Comparison of ENCODE assay signal across 18 cellular contexts in the genomic region with DNA sequence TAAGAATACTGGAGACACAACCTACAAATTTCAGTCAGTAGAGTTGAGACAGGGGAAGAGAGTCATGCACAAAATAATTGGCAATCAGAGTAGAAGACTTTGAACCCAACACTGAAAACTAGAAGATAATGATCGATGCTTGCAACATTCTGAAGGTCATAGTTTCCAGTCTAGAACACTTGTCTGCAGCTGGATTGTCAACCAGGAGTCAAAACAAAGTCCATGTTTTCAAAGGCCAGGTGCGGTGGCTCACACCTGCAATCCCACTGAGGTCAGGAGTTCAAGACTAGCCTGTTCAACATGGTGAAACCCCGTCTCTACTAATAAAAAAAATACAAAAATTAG. TPM values are rescaled to one million over a fixed set of nuclear protein-coding genes. Genes with fewer than 3 reads are reported as not detected.
A peak's percentile ranks its signal among the peaks of the same experiment; 100 is the strongest.
DNase-seq lines count a peak whose midpoint lies in the region; ATAC-seq and TF ChIP-seq lines count a peak whose summit lies in the region.
"Had no signal": no experiment of that assay in that cellular context is flagged by ENCODE, and none has a peak within 500 bp of the region (broad histone marks: within the 10 kb centered on the region; RNA-seq: fewer than 3 reads in every experiment).

No MANE protein-coding gene starts in this region.

- H3K27me3 ChIP-seq in Caco-2 (replicated peaks; ENCODE audit: control insufficient read depth, insufficient read depth, low read length) = no peaks in the 10 kb centered on the region

- H3K4me3 Mint-ChIP-seq in Caco-2 (ENCODE audit: unreplicated experiment) (no peak overlapping the region), WTC11 (no peak overlapping the region), type B pancreatic cell (no peak overlapping the region)
- H3K4me3 Mint-ChIP-seq: CD4-positive, alpha-beta T cell; GM23338 had no signal

- H3K27ac Mint-ChIP-seq in Caco-2 (ENCODE audit: unreplicated experiment) (no peak overlapping the region), WTC11 (no peak overlapping the region), type B pancreatic cell (no peak overlapping the region)
- H3K27ac Mint-ChIP-seq: CD4-positive, alpha-beta T cell; GM23338 had no signal

- no peaks in the 10 kb centered on the region for H3K27me3 Mint-ChIP-seq in Caco-2 (ENCODE audit: insufficient read depth, unreplicated experiment)
- H3K27me3 Mint-ChIP-seq in WTC11 (ENCODE audit: low read depth) = no peaks in the 10 kb centered on the region
- peaks cover 7% of the 10 kb centered on the region for H3K27me3 Mint-ChIP-seq in type B pancreatic cell

- CTCF ChIA-PET in Caco-2 (lab: Charles Lee) = no interaction called here
- CTCF ChIA-PET in WTC11 (lab: Charles Lee) = no interaction called here

- H3K9me3 Mint-ChIP-seq in Caco-2 (ENCODE audit: unreplicated experiment) = no peaks in the 10 kb centered on the region
- H3K9me3 Mint-ChIP-seq in WTC11 = peaks cover 14% of the 10 kb centered on the region
- no peaks in the 10 kb centered on the region for H3K9me3 Mint-ChIP-seq in type B pancreatic cell
- H3K9me3 Mint-ChIP-seq: CD4-positive, alpha-beta T cell had no signal

- ATAC-seq in WTC11 (no peak), left lobe of liver (peak; percentile 82), GM21381 (IDR thresholded peaks at IDR 0.05; ENCODE audit: unreplicated experiment) (no peak)
- ATAC-seq: GM23338 had no signal

- intact Hi-C loops in Caco-2 (cut with micrococcal nuclease; ENCODE audit: unreplicated experiment) = no loop called here

- H3K4me1 Mint-ChIP-seq in Caco-2 (ENCODE audit: low read depth, unreplicated experiment) (peaks cover 7% of the 10 kb centered on the region), WTC11 (no peaks in the 10 kb centered on the region), type B pancreatic cell (ENCODE audit: unreplicated experiment) (no peaks in the 10 kb centered on the region)
- H3K4me1 Mint-ChIP-seq: GM23338 had no signal

- TF ChIP-seq CTCF in Caco-2 (IDR thresholded peaks at IDR 0.05; ENCODE audit: insufficient read depth in 1 of 2, low read depth in 1 of 2, low read length in 1 of 2, severe bottlenecking in 1 of 2, unreplicated experiment in 1 of 2) (no peak), WTC11 (IDR thresholded peaks at IDR 0.05) (no peak), type B pancreatic cell (conservative IDR thresholded peaks at IDR 0.05) (no peak)

- POLR2A ChIA-PET in Caco-2 (lab: Charles Lee) = no interaction called here
- POLR2A ChIA-PET in WTC11 (lab: Charles Lee) = no interaction called here

- no peaks in the 10 kb centered on the region for H3K36me3 Mint-ChIP-seq in Caco-2 (ENCODE audit: insufficient read depth, unreplicated experiment)
- 0 out of 2 replicates have a peak, but pooled peaks cover 2% of the 10 kb centered on the region for H3K36me3 Mint-ChIP-seq in WTC11
- H3K36me3 Mint-ChIP-seq in type B pancreatic cell = no peaks in the 10 kb centered on the region

- H3K36me3 ChIP-seq in Caco-2 (ENCODE audit: control insufficient read depth, insufficient read depth, low read length) = no peaks in the 10 kb centered on the region

- no TSS peak for BruUV-seq in Caco-2 (replicated peaks; lab: Mats Ljungman, UMichigan)

- peaks cover 3% of the 10 kb centered on the region; the same call in 1 of the 2 replicates for H3K4me1 ChIP-seq in Caco-2
- H3K4me1 ChIP-seq: A549 had no signal

- H3K9me3 ChIP-seq in Caco-2 = no peaks in the 10 kb centered on the region
- H3K9me3 ChIP-seq: A549 had no signal

- DNase-seq in Caco-2 (peak; percentile 26 to 37), WTC11 (ENCODE audit: low spot score) (no peak), left lobe of liver (ENCODE audit: low spot score) (peak; percentile 79), mucosa of gallbladder (ENCODE audit: low spot score) (peak; percentile 40), type B pancreatic cell (ENCODE audit: extremely low spot score, unreplicated experiment) (no peak), midbrain (lab: John Stamatoyannopoulos, UW) (no peak), NCI-H526 (lab: John Stamatoyannopoulos, UW) (no peak)
- DNase-seq: AML-193; CD4-positive, alpha-beta T cell; DMS153; DMS79; GDM1; HCEC 1CT had no signal

- H3K4me3 ChIP-seq in Caco-2 (ENCODE audit: low read depth, low read length) = no peak overlapping the region
- H3K4me3 ChIP-seq: A549, GM23338 had no signal

TF ChIP-seq in WTC11, 78 proteins besides CTCF, POLR2A, EP300 and RAD21:
- peak; percentile 74; the same call in 1 of the 2 replicates for TF ChIP-seq GABPB1 (CRISPR knock-in tag; IDR thresholded peaks at IDR 0.05)
- no peak for TF ChIP-seq CBFB (CRISPR knock-in tag; IDR thresholded peaks at IDR 0.05; ENCODE audit: low read depth)

RNA-seq across cellular contexts. Expression of gene SMURF1, which starts 26.8 kb away (rescaled TPM):
- total RNA-seq in Caco-2 (2022) = 22.5 and 23.0 TPM in 2 replicates
- total RNA-seq in WTC11 (2021) = 22.1 to 23.2 TPM (median 22.4 TPM) in 3 replicates
- total RNA-seq in left lobe of liver = 13.5 TPM
- 32.9 TPM for total RNA-seq in mucosa of gallbladder
- 22.1 and 31.3 TPM in 2 replicates for total RNA-seq in type B pancreatic cell (ENCODE audit: low replicate concordance)

RNA-seq across cellular contexts. Expression of gene KPNA7, which starts 37.2 kb away (rescaled TPM):
- 0.27 and 0.53 TPM in 2 replicates for total RNA-seq in Caco-2 (2022)
- total RNA-seq in WTC11 (2021) = not detected in 3 replicates
- 0.40 TPM for total RNA-seq in left lobe of liver
- total RNA-seq in mucosa of gallbladder = 0.58 TPM
- total RNA-seq in type B pancreatic cell (ENCODE audit: low replicate concordance) = 0.17 and 0.48 TPM in 2 replicates
- total RNA-seq: CD4-positive, alpha-beta T cell; Daoy; GM23338; HT1080 had no signal

Comparison
In these comparisons a context has a peak if more than half of its experiments do, and no peak if none do; other contexts are left out.
1. DNase-seq: peak in Caco-2 (2 of 2), left lobe of liver (single experiment) and mucosa of gallbladder (single experiment); none in WTC11 (single experiment), type B pancreatic cell (single experiment), midbrain (single experiment) and NCI-H526 (0 of 2).